In the genomic region with DNA sequence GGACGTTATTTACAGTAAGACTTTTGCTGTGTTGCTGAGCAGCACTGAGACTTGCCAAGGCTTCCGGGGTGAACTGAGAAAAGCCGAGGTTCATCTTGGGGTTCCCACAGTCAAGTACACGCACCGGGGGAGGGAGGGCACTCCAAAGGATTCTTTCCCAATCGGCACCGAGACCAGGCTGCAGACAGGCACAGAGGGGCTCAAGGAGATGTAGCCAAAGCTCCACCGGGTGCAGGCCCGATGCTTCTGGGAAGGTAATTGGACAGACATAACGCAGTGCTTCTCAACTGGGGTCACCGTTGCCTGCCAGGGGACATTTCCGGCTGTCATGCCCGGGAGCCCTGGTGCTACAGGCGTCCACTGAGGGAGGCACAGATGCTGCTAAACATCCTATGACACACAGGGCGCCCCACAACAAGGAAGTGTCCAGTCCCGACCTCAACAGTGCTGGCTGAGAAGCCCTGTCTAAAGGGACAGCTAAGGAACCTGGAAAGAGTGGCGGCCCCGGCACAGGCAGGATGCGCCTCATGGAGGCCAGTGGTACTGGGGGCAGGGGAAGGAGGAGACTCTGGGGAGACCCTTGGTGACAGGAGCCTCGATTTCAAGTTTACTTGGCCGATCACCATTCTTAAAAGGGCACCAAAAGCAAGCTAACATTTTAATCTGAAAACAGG, we compare ENCODE assay signal across 20 cellular contexts.
"Had no signal": no experiment of that assay in that cellular context is flagged by ENCODE, and none has a peak within 500 bp of the region (broad histone marks: within the 10 kb centered on the region; RNA-seq: fewer than 3 reads in every experiment).

No MANE protein-coding gene starts in this region.

- H3K4me3 Mint-ChIP-seq: naive thymus-derived CD4-positive, alpha-beta T cell; nephron progenitor cell; stimulated activated memory B cell treated with anti-CD40 and anti-IgM and Interleukin-4, amounts not matched to agents 10 μg/mL and 1 μg/mL and 100 μg/mL, for 72 hours; stimulated activated naive CD8-positive, alpha-beta T cell treated with anti-CD3 and anti-CD28 coated beads, Interleukin-15, amount 100 ng/mL, for 72 hours had no signal

- DNase-seq: effector memory CD4-positive, alpha-beta T cell; esophagus squamous epithelium; foreskin fibroblast; kidney; left cardiac atrium; left ventricle myocardium superior; mesendoderm; naive thymus-derived CD4-positive, alpha-beta T cell; nephron progenitor cell; right cardiac atrium; stimulated activated CD4-positive, alpha-beta T cell treated with anti-CD3 and anti-CD28 coated beads, Interleukin-15, amount 100 ng/mL, for 24 hours; stimulated activated CD4-positive, alpha-beta T cell treated with anti-CD3 and anti-CD28 coated beads, Interleukin-1b, Interleukin-23, amount 100 ng/mL, for 48 hours; stimulated activated CD4-positive, alpha-beta T cell treated with anti-CD3 and anti-CD28 coated beads, Interleukin-4, amount 100 ng/mL, for 24 hours; stimulated activated naive CD8-positive, alpha-beta T cell treated with anti-CD3 and anti-CD28 coated beads, Interleukin-15, amount 100 ng/mL, for 72 hours; transverse colon had no signal

- H3K4me2 ChIP-seq: smooth muscle cell had no signal

- H3K27ac Mint-ChIP-seq: nephron progenitor cell; stimulated activated memory B cell treated with anti-CD40 and anti-IgM and Interleukin-4, amounts not matched to agents 10 μg/mL and 1 μg/mL and 100 μg/mL, for 72 hours; stimulated activated naive CD8-positive, alpha-beta T cell treated with anti-CD3 and anti-CD28 coated beads, Interleukin-15, amount 100 ng/mL, for 72 hours had no signal

- ATAC-seq: gastroesophageal sphincter; left cardiac atrium; left ventricle myocardium superior; naive thymus-derived CD4-positive, alpha-beta T cell; right cardiac atrium; stimulated activated memory B cell treated with anti-CD40 and anti-IgM and Interleukin-4, amounts not matched to agents 10 μg/mL and 1 μg/mL and 100 μg/mL, for 72 hours; stimulated activated naive CD8-positive, alpha-beta T cell treated with anti-CD3 and anti-CD28 coated beads, Interleukin-15, amount 100 ng/mL, for 72 hours had no signal

- H3K27me3 Mint-ChIP-seq: naive thymus-derived CD4-positive, alpha-beta T cell; stimulated activated memory B cell treated with anti-CD40 and anti-IgM and Interleukin-4, amounts not matched to agents 10 μg/mL and 1 μg/mL and 100 μg/mL, for 72 hours; stimulated activated naive CD8-positive, alpha-beta T cell treated with anti-CD3 and anti-CD28 coated beads, Interleukin-15, amount 100 ng/mL, for 72 hours had no signal

- H3K27ac ChIP-seq: esophagus squamous epithelium, gastroesophageal sphincter, ovary, thoracic aorta, transverse colon had no signal

- H3K9me3 Mint-ChIP-seq: nephron progenitor cell; stimulated activated memory B cell treated with anti-CD40 and anti-IgM and Interleukin-4, amounts not matched to agents 10 μg/mL and 1 μg/mL and 100 μg/mL, for 72 hours; stimulated activated naive CD8-positive, alpha-beta T cell treated with anti-CD3 and anti-CD28 coated beads, Interleukin-15, amount 100 ng/mL, for 72 hours had no signal

- H3K27me3 ChIP-seq: esophagus squamous epithelium, gastroesophageal sphincter, ovary, transverse colon had no signal

- H3K4me3 ChIP-seq: esophagus squamous epithelium, gastroesophageal sphincter, ovary, smooth muscle cell, thoracic aorta, transverse colon had no signal

- H3K4me1 ChIP-seq: gastroesophageal sphincter had no signal

- H3K36me3 ChIP-seq: ovary, transverse colon had no signal

- H3K9me3 ChIP-seq: esophagus squamous epithelium, gastroesophageal sphincter, ovary, thoracic aorta, transverse colon had no signal

- H3K4me1 Mint-ChIP-seq: stimulated activated memory B cell treated with anti-CD40 and anti-IgM and Interleukin-4, amounts not matched to agents 10 μg/mL and 1 μg/mL and 100 μg/mL, for 72 hours had no signal
